18 cellular contexts compared by ENCODE assay signal in the genomic region with DNA sequence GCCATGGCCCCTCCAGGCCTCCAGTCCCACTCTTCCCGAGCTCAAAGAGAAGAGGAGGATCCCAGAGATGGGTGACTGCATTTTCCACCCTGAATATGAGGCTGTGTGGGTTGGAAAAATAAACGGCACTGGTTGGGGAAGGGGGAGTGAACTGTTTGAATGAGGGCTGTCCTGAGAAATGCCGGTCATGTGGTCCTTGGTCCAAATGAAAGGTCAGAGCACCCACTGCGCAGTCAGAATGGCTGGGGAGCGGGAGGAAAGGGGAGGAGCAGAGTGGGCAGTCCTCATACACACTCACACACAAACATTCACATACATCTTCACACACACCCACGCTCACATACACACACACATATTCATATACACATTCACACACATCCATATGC.
DNase-seq lines count a peak whose midpoint lies in the region; ATAC-seq, FAIRE-seq and TF ChIP-seq lines count a peak whose summit lies in the region.
"Had no signal": no experiment of that assay in that cellular context is flagged by ENCODE, and none has a peak within 500 bp of the region (broad histone marks: within the 10 kb centered on the region; RNA-seq: fewer than 3 reads in every experiment).

No MANE protein-coding gene starts in this region.

- no peak overlapping the region for H3K14ac ChIP-seq in H1 (ENCODE audit: insufficient read length)

- H3K9ac ChIP-seq in H1 (replicated peaks in 1 of 4; ENCODE audit: extremely low read depth in 1 of 4, low read depth in 3 of 4, low read length in 3 of 4), result no peak overlapping the region
- no peak overlapping the region for H3K9ac ChIP-seq in mesendoderm (ENCODE audit: low read length)

- no peak for DNase-seq in activated CD8-positive, alpha-beta T cell treated with anti-CD3 and anti-CD28 coated beads for 36 hours
- DNase-seq in activated CD8-positive, alpha-beta T cell treated with anti-CD3 and anti-CD28 coated beads, Interleukin-2, amount 10 ng/mL, durations not matched to agents 7 days and 5 days, result no peak
- DNase-seq in H1 (ENCODE audit: low read depth in 1 of 2, low spot score in 2 of 2) (no peak), mesendoderm (no peak), uterus (no peak), HT-29 (ENCODE audit: low spot score) (no peak), BE2C (no peak)
- DNase-seq: 8988T; activated CD4-positive, alpha-beta memory T cell treated with anti-CD3 and anti-CD28 coated beads, Interleukin-2, amount 10 ng/mL, durations not matched to agents 7 days and 5 days; effector memory CD4-positive, alpha-beta T cell; HFFc6; KG1; mammary epithelial cell; NCI-H2029 had no signal

- no peaks in the 10 kb centered on the region for H3K27me3 ChIP-seq in H1 (replicated peaks in 1 of 4; ENCODE audit: control insufficient read depth in 3 of 4, extremely low read depth in 1 of 4, insufficient read depth in 3 of 4, low read length in 3 of 4)
- no peaks in the 10 kb centered on the region for H3K27me3 ChIP-seq in mesendoderm (ENCODE audit: insufficient read depth, low read length, poor library complexity)
- no peaks in the 10 kb centered on the region for H3K27me3 ChIP-seq in uterus
- H3K27me3 ChIP-seq in BE2C, result no peaks in the 10 kb centered on the region

- no peak overlapping the region for H4K5ac ChIP-seq in H1 (ENCODE audit: insufficient read length, low read depth, low read length)
- no peak overlapping the region for H4K5ac ChIP-seq in mesendoderm (ENCODE audit: low read length)

- H3K4me2 ChIP-seq in H1 (ENCODE audit: insufficient read depth in 1 of 2, low read depth in 2 of 2, low read length in 2 of 2) (peak overlapping the region in 1 of 2 experiments; percentile 27; a peak in 1 of 4 replicates), mesendoderm (ENCODE audit: low read length) (no peak overlapping the region)

- peak overlapping the region; percentile 97 for H3K56ac ChIP-seq in H1 (replicated peaks; ENCODE audit: insufficient read length, low read depth, low read length)
- peak overlapping the region; percentile 44 for H3K56ac ChIP-seq in mesendoderm (ENCODE audit: low read length)

- TF ChIP-seq RAD21 in H1 (IDR thresholded peaks at IDR 0.05 in 1 of 2, conservative IDR thresholded peaks at IDR 0.05 in 1 of 2; ENCODE audit: low read depth in 2 of 2, low read length in 2 of 2), result no peak

- H3K79me1 ChIP-seq in H1 (ENCODE audit: low read depth, low read length) (peaks cover 3% of the 10 kb centered on the region; the same call in 1 of the 2 replicates), mesendoderm (ENCODE audit: low read length) (no peaks in the 10 kb centered on the region)

- H2BK15ac ChIP-seq in H1 (ENCODE audit: low read length), result peak overlapping the region; percentile 100
- H2BK15ac ChIP-seq in mesendoderm (replicated peaks; ENCODE audit: low read depth), result no peak overlapping the region

- TF ChIP-seq CTCF in activated CD8-positive, alpha-beta T cell treated with anti-CD3 and anti-CD28 coated beads for 36 hours (IDR thresholded peaks at IDR 0.05), result no peak
- TF ChIP-seq CTCF in H1 (IDR thresholded peaks at IDR 0.05; ENCODE audit: control extremely low read depth in 1 of 3, insufficient read depth in 1 of 3, low read depth in 1 of 3, low read length in 3 of 3) (no peak), uterus (IDR thresholded peaks at IDR 0.05) (no peak), BE2C (IDR thresholded peaks at IDR 0.05; ENCODE audit: low read depth, low read length) (no peak)

- H3K18ac ChIP-seq in H1 (ENCODE audit: extremely low read depth, low read length), result peak overlapping the region; percentile 86
- peak overlapping the region; percentile 31 for H3K18ac ChIP-seq in mesendoderm (ENCODE audit: low read length)

- H4K91ac ChIP-seq in H1 (replicated peaks; ENCODE audit: insufficient read length, low read length), result peak overlapping the region; percentile 50

- H3K4me1 ChIP-seq in H1 (replicated peaks in 1 of 4; ENCODE audit: control insufficient read depth in 3 of 4, insufficient read depth in 4 of 4, low read length in 3 of 4) (peaks cover 9 to 27% (median 15%) of the 10 kb centered on the region in 4 experiments), mesendoderm (ENCODE audit: control insufficient read depth, low read depth, low read length) (peaks cover 23% of the 10 kb centered on the region), uterus (peaks cover 3 to 9% of the 10 kb centered on the region in 2 donors), BE2C (peaks cover 11% of the 10 kb centered on the region)

- WGBS in H1 (ENCODE audit: extremely low coverage in 1 of 2, insufficient coverage in 1 of 2, insufficient read length in 1 of 2, insufficient replicate concordance in 2 of 2, low coverage in 1 of 2, low lambda C conversion rate in 2 of 2, missing lambda C conversion rate in 1 of 2), 2 experiments, result 82% methylated on average over 6 of the region's 6 CpGs; no CpG with 5 or more reads in 1 of the 2 experiments
- WGBS in mesendoderm (ENCODE audit: extremely low coverage, insufficient coverage, low lambda C conversion rate), result 100% methylated on average over 1 of the region's 6 CpGs

- H3K23ac ChIP-seq in H1 (ENCODE audit: insufficient read length), result no peak overlapping the region
- no peak overlapping the region for H3K23ac ChIP-seq in mesendoderm (ENCODE audit: low read length)

- no peak overlapping the region for H3K27ac Mint-ChIP-seq in activated CD8-positive, alpha-beta T cell treated with anti-CD3 and anti-CD28 coated beads for 36 hours
- no peak overlapping the region for H3K27ac Mint-ChIP-seq in activated CD8-positive, alpha-beta T cell treated with anti-CD3 and anti-CD28 coated beads, Interleukin-2, amount 10 ng/mL, durations not matched to agents 7 days and 5 days
- H3K27ac Mint-ChIP-seq: activated CD4-positive, alpha-beta memory T cell treated with anti-CD3 and anti-CD28 coated beads, Interleukin-2, amount 10 ng/mL, durations not matched to agents 7 days and 5 days; activated naive CD8-positive, alpha-beta T cell; T-helper 2 cell treated with Interferon-gamma antibody and Interleukin-4, amounts not matched to agents 5 μg/mL and 100 μg/mL, for 36 hours had no signal

- H2AK5ac ChIP-seq in H1 (ENCODE audit: low read depth, low read length), result peak overlapping the region; percentile 99
- peak overlapping the region; percentile 43 for H2AK5ac ChIP-seq in mesendoderm (ENCODE audit: low read length)

- H3K79me2 ChIP-seq in H1 (ENCODE audit: control insufficient read depth in 1 of 2, insufficient read depth in 2 of 2, low read length in 2 of 2), result no peaks in the 10 kb centered on the region
- no peaks in the 10 kb centered on the region for H3K79me2 ChIP-seq in mesendoderm (ENCODE audit: control insufficient read depth, insufficient read depth, low read length)

- H2BK12ac ChIP-seq in H1 (ENCODE audit: low read depth, low read length), result peak overlapping the region; percentile 100

- H3K9me3 Mint-ChIP-seq in activated CD8-positive, alpha-beta T cell treated with anti-CD3 and anti-CD28 coated beads for 36 hours, result no peaks in the 10 kb centered on the region
- H3K9me3 Mint-ChIP-seq in activated CD8-positive, alpha-beta T cell treated with anti-CD3 and anti-CD28 coated beads, Interleukin-2, amount 10 ng/mL, durations not matched to agents 7 days and 5 days (ENCODE audit: insufficient read depth), result no peaks in the 10 kb centered on the region
- H3K9me3 Mint-ChIP-seq: activated CD4-positive, alpha-beta memory T cell treated with anti-CD3 and anti-CD28 coated beads, Interleukin-2, amount 10 ng/mL, durations not matched to agents 7 days and 5 days; HFFc6; T-helper 2 cell treated with Interferon-gamma antibody and Interleukin-4, amounts not matched to agents 5 μg/mL and 100 μg/mL, for 36 hours had no signal

- TF ChIP-seq EP300 in H1 (IDR thresholded peaks at IDR 0.05; ENCODE audit: borderline replicate concordance in 1 of 2, low read depth in 2 of 2, low read length in 2 of 2), result no peak

- H3K27ac ChIP-seq in H1 (ENCODE audit: low read depth, low read length) (peak overlapping the region; percentile 43; the same call in 1 of the 2 replicates), mesendoderm (ENCODE audit: low read depth, low read length) (no peak overlapping the region), uterus (peak overlapping the region; percentile 90 to 91)

- POLR2A ChIA-PET in activated CD8-positive, alpha-beta T cell treated with anti-CD3 and anti-CD28 coated beads for 36 hours (lab: Charles Lee), result no interaction called here
- POLR2A ChIA-PET in activated CD8-positive, alpha-beta T cell treated with anti-CD3 and anti-CD28 coated beads, Interleukin-2, amount 10 ng/mL, durations not matched to agents 7 days and 5 days (lab: Charles Lee), result no interaction called here
- POLR2A ChIA-PET in H1 (lab: Charles Lee; ENCODE audit: partially characterized antibody), result interaction anchor here (1.0 to 6.3 kb wide), 9 partner anchors 10 to 274 kb away, joined by 3 to 35 read pairs (median 9); partner anchors contain the start of gene HSP90AB1

- H2BK5ac ChIP-seq in H1 (ENCODE audit: low read depth, low read length) (peak overlapping the region; percentile 89), mesendoderm (ENCODE audit: low read length) (peak overlapping the region; percentile 23)

- H2AFZ ChIP-seq in H1 (ENCODE audit: low read length), result no peak overlapping the region

- H4K8ac ChIP-seq in H1 (ENCODE audit: extremely low read depth, insufficient read depth, low read length) (no peak overlapping the region), mesendoderm (ENCODE audit: low read depth, low read length) (no peak overlapping the region)

- H2BK20ac ChIP-seq in H1 (ENCODE audit: low read length), result peak overlapping the region; percentile 100

- peaks cover 13% of the 10 kb centered on the region for H3K23me2 ChIP-seq in H1 (ENCODE audit: low read depth, low read length)

- ATAC-seq in activated CD8-positive, alpha-beta T cell treated with anti-CD3 and anti-CD28 coated beads for 36 hours, result peak; percentile 8
- no peak for ATAC-seq in activated CD8-positive, alpha-beta T cell treated with anti-CD3 and anti-CD28 coated beads, Interleukin-2, amount 10 ng/mL, durations not matched to agents 7 days and 5 days
- no peak for ATAC-seq in HG02884 (IDR thresholded peaks at IDR 0.05; ENCODE audit: unreplicated experiment)

- H3K9me3 ChIP-seq in H1 (ENCODE audit: insufficient read depth in 2 of 2, low read depth in 1 of 2, low read length in 1 of 2) (no peaks in the 10 kb centered on the region), uterus (no peaks in the 10 kb centered on the region), BE2C (no peaks in the 10 kb centered on the region)

- no peak for TF ChIP-seq POLR2A in H1 (IDR thresholded peaks at IDR 0.05; ENCODE audit: control extremely low read depth in 1 of 2, low read depth in 2 of 2, low read length in 2 of 2)
- TF ChIP-seq POLR2A in uterus (IDR thresholded peaks at IDR 0.05), result no peak

- H3K4me3 ChIP-seq in H1 (ENCODE audit: extremely low read depth in 1 of 4, insufficient read depth in 2 of 4, low read depth in 3 of 4, low read length in 4 of 4) (no peak overlapping the region), mesendoderm (ENCODE audit: low read length) (no peak overlapping the region), uterus (no peak overlapping the region), BE2C (ENCODE audit: low read depth, low read length) (no peak overlapping the region)

- no peaks in the 10 kb centered on the region for H3K36me3 Mint-ChIP-seq in activated CD8-positive, alpha-beta T cell treated with anti-CD3 and anti-CD28 coated beads for 36 hours (ENCODE audit: low read depth)
- no peaks in the 10 kb centered on the region for H3K36me3 Mint-ChIP-seq in activated CD8-positive, alpha-beta T cell treated with anti-CD3 and anti-CD28 coated beads, Interleukin-2, amount 10 ng/mL, durations not matched to agents 7 days and 5 days (ENCODE audit: low read depth)
- H3K36me3 Mint-ChIP-seq: activated naive CD8-positive, alpha-beta T cell had no signal

- peaks cover 2% of the 10 kb centered on the region for H3K27me3 Mint-ChIP-seq in activated CD8-positive, alpha-beta T cell treated with anti-CD3 and anti-CD28 coated beads for 36 hours
- H3K27me3 Mint-ChIP-seq in activated CD8-positive, alpha-beta T cell treated with anti-CD3 and anti-CD28 coated beads, Interleukin-2, amount 10 ng/mL, durations not matched to agents 7 days and 5 days (ENCODE audit: low read depth), result no peaks in the 10 kb centered on the region

- H3K4ac ChIP-seq in H1 (replicated peaks; ENCODE audit: insufficient read length, low read depth, low read length), result no peak overlapping the region
- H3K4ac ChIP-seq in mesendoderm (ENCODE audit: low read depth, low read length), result peak overlapping the region; percentile 89

- intact Hi-C loops in activated CD8-positive, alpha-beta T cell treated with anti-CD3 and anti-CD28 coated beads for 36 hours (cut with micrococcal nuclease), result no loop called here
- intact Hi-C loops in uterus (cut with DNase I; ENCODE audit: low total_unique reads), result no loop called here

- H2BK120ac ChIP-seq in H1 (replicated peaks; ENCODE audit: low read depth, low read length) (no peak overlapping the region), mesendoderm (ENCODE audit: low read depth, low read length) (no peak overlapping the region)

- peaks cover 0 to 3% of the 10 kb centered on the region in 2 experiments for H4K20me1 ChIP-seq in H1 (replicated peaks in 1 of 2; ENCODE audit: control insufficient read depth in 1 of 2, insufficient read depth in 2 of 2, low read length in 2 of 2)

- CTCF ChIA-PET in activated CD8-positive, alpha-beta T cell treated with anti-CD3 and anti-CD28 coated beads for 36 hours (lab: Charles Lee), result no interaction called here
- CTCF ChIA-PET in activated CD8-positive, alpha-beta T cell treated with anti-CD3 and anti-CD28 coated beads, Interleukin-2, amount 10 ng/mL, durations not matched to agents 7 days and 5 days (lab: Charles Lee), result no interaction called here
- CTCF ChIA-PET in H1 (lab: Charles Lee; ENCODE audit: partially characterized antibody), result interaction anchor here (1.0 to 3.2 kb wide), 7 partner anchors 16 to 320 kb away, joined by 3 to 15 read pairs (median 4); no protein-coding TSS in a partner anchor

- H3K4me1 Mint-ChIP-seq in activated CD8-positive, alpha-beta T cell treated with anti-CD3 and anti-CD28 coated beads for 36 hours (ENCODE audit: low read depth), result peaks cover 16% of the 10 kb centered on the region
- H3K4me1 Mint-ChIP-seq in activated CD8-positive, alpha-beta T cell treated with anti-CD3 and anti-CD28 coated beads, Interleukin-2, amount 10 ng/mL, durations not matched to agents 7 days and 5 days (ENCODE audit: low read depth), result peaks cover 21% of the 10 kb centered on the region

- no peak for FAIRE-seq in H1 (lab: Jason Lieb, UNC)
- FAIRE-seq: D721Med had no signal

- no peak overlapping the region for H3K4me3 Mint-ChIP-seq in activated CD8-positive, alpha-beta T cell treated with anti-CD3 and anti-CD28 coated beads for 36 hours
- no peak overlapping the region for H3K4me3 Mint-ChIP-seq in activated CD8-positive, alpha-beta T cell treated with anti-CD3 and anti-CD28 coated beads, Interleukin-2, amount 10 ng/mL, durations not matched to agents 7 days and 5 days
- H3K4me3 Mint-ChIP-seq: activated CD4-positive, alpha-beta memory T cell treated with anti-CD3 and anti-CD28 coated beads, Interleukin-2, amount 10 ng/mL, durations not matched to agents 7 days and 5 days; activated naive CD8-positive, alpha-beta T cell; HFFc6; T-helper 2 cell treated with Interferon-gamma antibody and Interleukin-4, amounts not matched to agents 5 μg/mL and 100 μg/mL, for 36 hours had no signal

- H3K36me3 ChIP-seq in H1 (ENCODE audit: control insufficient read depth in 2 of 4, insufficient read depth in 4 of 4, low read length in 3 of 4) (no peaks in the 10 kb centered on the region), mesendoderm (ENCODE audit: control insufficient read depth, insufficient read depth, low read length) (no peaks in the 10 kb centered on the region), uterus (no peaks in the 10 kb centered on the region), BE2C (no peaks in the 10 kb centered on the region)
